In the genomic region with DNA sequence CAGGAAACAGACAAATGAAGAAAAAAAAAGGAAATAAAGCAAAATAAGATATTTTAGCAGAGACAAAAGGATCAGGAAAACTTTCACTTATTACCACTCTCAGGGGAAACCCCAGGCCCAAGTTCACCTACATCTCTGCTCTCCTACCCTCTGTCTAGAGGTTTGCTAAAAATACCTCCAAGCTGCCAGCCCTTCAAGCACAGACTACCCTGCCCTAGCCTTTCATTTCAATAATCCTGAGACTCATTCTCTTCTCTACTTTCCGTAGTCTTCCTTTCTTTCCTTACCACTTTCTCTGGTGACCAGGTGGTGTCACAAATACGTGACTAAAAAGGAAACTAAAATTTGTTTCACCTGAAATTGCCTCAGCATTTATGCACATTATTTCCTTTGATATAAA, we compare ENCODE assay signal across 2 cellular contexts.
TF ChIP-seq lines count a peak whose summit lies in the region.

No MANE protein-coding gene starts in this region.

TF ChIP-seq in WTC11, 78 proteins besides CTCF, POLR2A, EP300 and RAD21:
- TF ChIP-seq FOXP1 (CRISPR knock-in tag; IDR thresholded peaks at IDR 0.05; ENCODE audit: borderline replicate concordance): no peak
- TF ChIP-seq NR1H2 (CRISPR knock-in tag; IDR thresholded peaks at IDR 0.05): no peak
- TF ChIP-seq, protein P1, sequence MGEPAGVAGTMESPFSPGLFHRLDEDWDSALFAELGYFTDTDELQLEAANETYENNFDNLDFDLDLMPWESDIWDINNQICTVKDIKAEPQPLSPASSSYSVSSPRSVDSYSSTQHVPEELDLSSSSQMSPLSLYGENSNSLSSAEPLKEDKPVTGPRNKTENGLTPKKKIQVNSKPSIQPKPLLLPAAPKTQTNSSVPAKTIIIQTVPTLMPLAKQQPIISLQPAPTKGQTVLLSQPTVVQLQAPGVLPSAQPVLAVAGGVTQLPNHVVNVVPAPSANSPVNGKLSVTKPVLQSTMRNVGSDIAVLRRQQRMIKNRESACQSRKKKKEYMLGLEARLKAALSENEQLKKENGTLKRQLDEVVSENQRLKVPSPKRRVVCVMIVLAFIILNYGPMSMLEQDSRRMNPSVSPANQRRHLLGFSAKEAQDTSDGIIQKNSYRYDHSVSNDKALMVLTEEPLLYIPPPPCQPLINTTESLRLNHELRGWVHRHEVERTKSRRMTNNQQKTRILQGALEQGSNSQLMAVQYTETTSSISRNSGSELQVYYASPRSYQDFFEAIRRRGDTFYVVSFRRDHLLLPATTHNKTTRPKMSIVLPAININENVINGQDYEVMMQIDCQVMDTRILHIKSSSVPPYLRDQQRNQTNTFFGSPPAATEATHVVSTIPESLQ (CRISPR knock-in tag; IDR thresholded peaks at IDR 0.05): no peak
- TF ChIP-seq, protein P2, sequence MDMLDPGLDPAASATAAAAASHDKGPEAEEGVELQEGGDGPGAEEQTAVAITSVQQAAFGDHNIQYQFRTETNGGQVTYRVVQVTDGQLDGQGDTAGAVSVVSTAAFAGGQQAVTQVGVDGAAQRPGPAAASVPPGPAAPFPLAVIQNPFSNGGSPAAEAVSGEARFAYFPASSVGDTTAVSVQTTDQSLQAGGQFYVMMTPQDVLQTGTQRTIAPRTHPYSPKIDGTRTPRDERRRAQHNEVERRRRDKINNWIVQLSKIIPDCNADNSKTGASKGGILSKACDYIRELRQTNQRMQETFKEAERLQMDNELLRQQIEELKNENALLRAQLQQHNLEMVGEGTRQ (CRISPR knock-in tag; IDR thresholded peaks at IDR 0.05): no peak
- no peak for TF ChIP-seq ZNF138 (CRISPR knock-in tag; conservative IDR thresholded peaks at IDR 0.05)
- TF ChIP-seq, protein P3, sequence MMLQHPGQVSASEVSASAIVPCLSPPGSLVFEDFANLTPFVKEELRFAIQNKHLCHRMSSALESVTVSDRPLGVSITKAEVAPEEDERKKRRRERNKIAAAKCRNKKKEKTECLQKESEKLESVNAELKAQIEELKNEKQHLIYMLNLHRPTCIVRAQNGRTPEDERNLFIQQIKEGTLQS (CRISPR knock-in tag; conservative IDR thresholded peaks at IDR 0.05): no peak
- no peak for TF ChIP-seq JAZF1 (CRISPR knock-in tag; IDR thresholded peaks at IDR 0.05)
- no peak for TF ChIP-seq TCF7 (CRISPR knock-in tag; IDR thresholded peaks at IDR 0.05; ENCODE audit: low read depth)
- TF ChIP-seq, protein P4, sequence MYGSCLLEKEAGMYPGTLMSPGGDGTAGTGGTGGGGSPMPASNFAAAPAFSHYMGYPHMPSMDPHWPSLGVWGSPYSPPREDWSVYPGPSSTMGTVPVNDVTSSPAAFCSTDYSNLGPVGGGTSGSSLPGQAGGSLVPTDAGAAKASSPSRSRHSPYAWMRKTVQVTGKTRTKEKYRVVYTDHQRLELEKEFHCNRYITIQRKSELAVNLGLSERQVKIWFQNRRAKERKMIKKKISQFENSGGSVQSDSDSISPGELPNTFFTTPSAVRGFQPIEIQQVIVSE (CRISPR knock-in tag; IDR thresholded peaks at IDR 0.05; ENCODE audit: borderline replicate concordance): no peak
- TF ChIP-seq, protein P5, sequence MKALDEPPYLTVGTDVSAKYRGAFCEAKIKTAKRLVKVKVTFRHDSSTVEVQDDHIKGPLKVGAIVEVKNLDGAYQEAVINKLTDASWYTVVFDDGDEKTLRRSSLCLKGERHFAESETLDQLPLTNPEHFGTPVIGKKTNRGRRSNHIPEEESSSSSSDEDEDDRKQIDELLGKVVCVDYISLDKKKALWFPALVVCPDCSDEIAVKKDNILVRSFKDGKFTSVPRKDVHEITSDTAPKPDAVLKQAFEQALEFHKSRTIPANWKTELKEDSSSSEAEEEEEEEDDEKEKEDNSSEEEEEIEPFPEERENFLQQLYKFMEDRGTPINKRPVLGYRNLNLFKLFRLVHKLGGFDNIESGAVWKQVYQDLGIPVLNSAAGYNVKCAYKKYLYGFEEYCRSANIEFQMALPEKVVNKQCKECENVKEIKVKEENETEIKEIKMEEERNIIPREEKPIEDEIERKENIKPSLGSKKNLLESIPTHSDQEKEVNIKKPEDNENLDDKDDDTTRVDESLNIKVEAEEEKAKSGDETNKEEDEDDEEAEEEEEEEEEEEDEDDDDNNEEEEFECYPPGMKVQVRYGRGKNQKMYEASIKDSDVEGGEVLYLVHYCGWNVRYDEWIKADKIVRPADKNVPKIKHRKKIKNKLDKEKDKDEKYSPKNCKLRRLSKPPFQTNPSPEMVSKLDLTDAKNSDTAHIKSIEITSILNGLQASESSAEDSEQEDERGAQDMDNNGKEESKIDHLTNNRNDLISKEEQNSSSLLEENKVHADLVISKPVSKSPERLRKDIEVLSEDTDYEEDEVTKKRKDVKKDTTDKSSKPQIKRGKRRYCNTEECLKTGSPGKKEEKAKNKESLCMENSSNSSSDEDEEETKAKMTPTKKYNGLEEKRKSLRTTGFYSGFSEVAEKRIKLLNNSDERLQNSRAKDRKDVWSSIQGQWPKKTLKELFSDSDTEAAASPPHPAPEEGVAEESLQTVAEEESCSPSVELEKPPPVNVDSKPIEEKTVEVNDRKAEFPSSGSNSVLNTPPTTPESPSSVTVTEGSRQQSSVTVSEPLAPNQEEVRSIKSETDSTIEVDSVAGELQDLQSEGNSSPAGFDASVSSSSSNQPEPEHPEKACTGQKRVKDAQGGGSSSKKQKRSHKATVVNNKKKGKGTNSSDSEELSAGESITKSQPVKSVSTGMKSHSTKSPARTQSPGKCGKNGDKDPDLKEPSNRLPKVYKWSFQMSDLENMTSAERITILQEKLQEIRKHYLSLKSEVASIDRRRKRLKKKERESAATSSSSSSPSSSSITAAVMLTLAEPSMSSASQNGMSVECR (CRISPR knock-in tag; IDR thresholded peaks at IDR 0.05; ENCODE audit: borderline replicate concordance): no peak
- no peak for TF ChIP-seq MXD4 (CRISPR knock-in tag; IDR thresholded peaks at IDR 0.05; ENCODE audit: borderline replicate concordance)
- no peak for TF ChIP-seq CBFB (CRISPR knock-in tag; IDR thresholded peaks at IDR 0.05; ENCODE audit: low read depth)
- TF ChIP-seq ESRRA (CRISPR knock-in tag; IDR thresholded peaks at IDR 0.05; ENCODE audit: borderline replicate concordance): no peak
- no peak for TF ChIP-seq ZNF416 (CRISPR knock-in tag; IDR thresholded peaks at IDR 0.05)
- no peak for TF ChIP-seq GABPB1 (CRISPR knock-in tag; IDR thresholded peaks at IDR 0.05)
- no peak for TF ChIP-seq PRRX2 (CRISPR knock-in tag; IDR thresholded peaks at IDR 0.05)
- TF ChIP-seq, protein P6, sequence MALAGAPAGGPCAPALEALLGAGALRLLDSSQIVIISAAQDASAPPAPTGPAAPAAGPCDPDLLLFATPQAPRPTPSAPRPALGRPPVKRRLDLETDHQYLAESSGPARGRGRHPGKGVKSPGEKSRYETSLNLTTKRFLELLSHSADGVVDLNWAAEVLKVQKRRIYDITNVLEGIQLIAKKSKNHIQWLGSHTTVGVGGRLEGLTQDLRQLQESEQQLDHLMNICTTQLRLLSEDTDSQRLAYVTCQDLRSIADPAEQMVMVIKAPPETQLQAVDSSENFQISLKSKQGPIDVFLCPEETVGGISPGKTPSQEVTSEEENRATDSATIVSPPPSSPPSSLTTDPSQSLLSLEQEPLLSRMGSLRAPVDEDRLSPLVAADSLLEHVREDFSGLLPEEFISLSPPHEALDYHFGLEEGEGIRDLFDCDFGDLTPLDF (CRISPR knock-in tag; IDR thresholded peaks at IDR 0.05): no peak
- no peak for TF ChIP-seq ZNF671 (CRISPR knock-in tag; IDR thresholded peaks at IDR 0.05)
- TF ChIP-seq, protein P7, sequence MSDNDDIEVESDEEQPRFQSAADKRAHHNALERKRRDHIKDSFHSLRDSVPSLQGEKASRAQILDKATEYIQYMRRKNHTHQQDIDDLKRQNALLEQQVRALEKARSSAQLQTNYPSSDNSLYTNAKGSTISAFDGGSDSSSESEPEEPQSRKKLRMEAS (CRISPR knock-in tag; IDR thresholded peaks at IDR 0.05): no peak

TF ChIP-seq in GM23338, 12 proteins besides CTCF, POLR2A, EP300 and RAD21:
- TF ChIP-seq, protein P8, sequence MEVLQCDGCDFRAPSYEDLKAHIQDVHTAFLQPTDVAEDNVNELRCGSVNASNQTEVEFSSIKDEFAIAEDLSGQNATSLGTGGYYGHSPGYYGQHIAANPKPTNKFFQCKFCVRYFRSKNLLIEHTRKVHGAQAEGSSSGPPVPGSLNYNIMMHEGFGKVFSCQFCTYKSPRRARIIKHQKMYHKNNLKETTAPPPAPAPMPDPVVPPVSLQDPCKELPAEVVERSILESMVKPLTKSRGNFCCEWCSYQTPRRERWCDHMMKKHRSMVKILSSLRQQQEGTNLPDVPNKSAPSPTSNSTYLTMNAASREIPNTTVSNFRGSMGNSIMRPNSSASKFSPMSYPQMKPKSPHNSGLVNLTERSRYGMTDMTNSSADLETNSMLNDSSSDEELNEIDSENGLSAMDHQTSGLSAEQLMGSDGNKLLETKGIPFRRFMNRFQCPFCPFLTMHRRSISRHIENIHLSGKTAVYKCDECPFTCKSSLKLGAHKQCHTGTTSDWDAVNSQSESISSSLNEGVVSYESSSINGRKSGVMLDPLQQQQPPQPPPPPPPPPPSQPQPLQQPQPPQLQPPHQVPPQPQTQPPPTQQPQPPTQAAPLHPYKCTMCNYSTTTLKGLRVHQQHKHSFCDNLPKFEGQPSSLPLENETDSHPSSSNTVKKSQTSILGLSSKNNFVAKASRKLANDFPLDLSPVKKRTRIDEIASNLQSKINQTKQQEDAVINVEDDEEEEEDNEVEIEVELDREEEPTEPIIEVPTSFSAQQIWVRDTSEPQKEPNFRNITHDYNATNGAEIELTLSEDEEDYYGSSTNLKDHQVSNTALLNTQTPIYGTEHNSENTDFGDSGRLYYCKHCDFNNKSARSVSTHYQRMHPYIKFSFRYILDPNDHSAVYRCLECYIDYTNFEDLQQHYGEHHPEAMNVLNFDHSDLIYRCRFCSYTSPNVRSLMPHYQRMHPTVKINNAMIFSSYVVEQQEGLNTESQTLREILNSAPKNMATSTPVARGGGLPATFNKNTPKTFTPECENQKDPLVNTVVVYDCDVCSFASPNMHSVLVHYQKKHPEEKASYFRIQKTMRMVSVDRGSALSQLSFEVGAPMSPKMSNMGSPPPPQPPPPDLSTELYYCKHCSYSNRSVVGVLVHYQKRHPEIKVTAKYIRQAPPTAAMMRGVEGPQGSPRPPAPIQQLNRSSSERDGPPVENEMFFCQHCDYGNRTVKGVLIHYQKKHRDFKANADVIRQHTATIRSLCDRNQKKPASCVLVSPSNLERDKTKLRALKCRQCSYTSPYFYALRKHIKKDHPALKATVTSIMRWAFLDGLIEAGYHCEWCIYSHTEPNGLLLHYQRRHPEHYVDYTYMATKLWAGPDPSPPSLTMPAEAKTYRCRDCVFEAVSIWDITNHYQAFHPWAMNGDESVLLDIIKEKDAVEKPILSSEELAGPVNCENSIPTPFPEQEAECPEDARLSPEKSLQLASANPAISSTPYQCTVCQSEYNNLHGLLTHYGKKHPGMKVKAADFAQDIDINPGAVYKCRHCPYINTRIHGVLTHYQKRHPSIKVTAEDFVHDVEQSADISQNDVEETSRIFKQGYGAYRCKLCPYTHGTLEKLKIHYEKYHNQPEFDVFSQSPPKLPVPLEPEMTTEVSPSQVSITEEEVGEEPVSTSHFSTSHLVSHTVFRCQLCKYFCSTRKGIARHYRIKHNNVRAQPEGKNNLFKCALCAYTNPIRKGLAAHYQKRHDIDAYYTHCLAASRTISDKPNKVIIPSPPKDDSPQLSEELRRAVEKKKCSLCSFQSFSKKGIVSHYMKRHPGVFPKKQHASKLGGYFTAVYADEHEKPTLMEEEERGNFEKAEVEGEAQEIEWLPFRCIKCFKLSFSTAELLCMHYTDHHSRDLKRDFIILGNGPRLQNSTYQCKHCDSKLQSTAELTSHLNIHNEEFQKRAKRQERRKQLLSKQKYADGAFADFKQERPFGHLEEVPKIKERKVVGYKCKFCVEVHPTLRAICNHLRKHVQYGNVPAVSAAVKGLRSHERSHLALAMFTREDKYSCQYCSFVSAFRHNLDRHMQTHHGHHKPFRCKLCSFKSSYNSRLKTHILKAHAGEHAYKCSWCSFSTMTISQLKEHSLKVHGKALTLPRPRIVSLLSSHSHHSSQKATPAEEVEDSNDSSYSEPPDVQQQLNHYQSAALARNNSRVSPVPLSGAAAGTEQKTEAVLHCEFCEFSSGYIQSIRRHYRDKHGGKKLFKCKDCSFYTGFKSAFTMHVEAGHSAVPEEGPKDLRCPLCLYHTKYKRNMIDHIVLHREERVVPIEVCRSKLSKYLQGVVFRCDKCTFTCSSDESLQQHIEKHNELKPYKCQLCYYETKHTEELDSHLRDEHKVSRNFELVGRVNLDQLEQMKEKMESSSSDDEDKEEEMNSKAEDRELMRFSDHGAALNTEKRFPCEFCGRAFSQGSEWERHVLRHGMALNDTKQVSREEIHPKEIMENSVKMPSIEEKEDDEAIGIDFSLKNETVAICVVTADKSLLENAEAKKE (CRISPR knock-in tag; IDR thresholded peaks at IDR 0.05): no peak
- TF ChIP-seq, protein P9, sequence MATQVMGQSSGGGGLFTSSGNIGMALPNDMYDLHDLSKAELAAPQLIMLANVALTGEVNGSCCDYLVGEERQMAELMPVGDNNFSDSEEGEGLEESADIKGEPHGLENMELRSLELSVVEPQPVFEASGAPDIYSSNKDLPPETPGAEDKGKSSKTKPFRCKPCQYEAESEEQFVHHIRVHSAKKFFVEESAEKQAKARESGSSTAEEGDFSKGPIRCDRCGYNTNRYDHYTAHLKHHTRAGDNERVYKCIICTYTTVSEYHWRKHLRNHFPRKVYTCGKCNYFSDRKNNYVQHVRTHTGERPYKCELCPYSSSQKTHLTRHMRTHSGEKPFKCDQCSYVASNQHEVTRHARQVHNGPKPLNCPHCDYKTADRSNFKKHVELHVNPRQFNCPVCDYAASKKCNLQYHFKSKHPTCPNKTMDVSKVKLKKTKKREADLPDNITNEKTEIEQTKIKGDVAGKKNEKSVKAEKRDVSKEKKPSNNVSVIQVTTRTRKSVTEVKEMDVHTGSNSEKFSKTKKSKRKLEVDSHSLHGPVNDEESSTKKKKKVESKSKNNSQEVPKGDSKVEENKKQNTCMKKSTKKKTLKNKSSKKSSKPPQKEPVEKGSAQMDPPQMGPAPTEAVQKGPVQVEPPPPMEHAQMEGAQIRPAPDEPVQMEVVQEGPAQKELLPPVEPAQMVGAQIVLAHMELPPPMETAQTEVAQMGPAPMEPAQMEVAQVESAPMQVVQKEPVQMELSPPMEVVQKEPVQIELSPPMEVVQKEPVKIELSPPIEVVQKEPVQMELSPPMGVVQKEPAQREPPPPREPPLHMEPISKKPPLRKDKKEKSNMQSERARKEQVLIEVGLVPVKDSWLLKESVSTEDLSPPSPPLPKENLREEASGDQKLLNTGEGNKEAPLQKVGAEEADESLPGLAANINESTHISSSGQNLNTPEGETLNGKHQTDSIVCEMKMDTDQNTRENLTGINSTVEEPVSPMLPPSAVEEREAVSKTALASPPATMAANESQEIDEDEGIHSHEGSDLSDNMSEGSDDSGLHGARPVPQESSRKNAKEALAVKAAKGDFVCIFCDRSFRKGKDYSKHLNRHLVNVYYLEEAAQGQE (IDR thresholded peaks at IDR 0.05; ENCODE audit: unreplicated experiment): no peak
- TF ChIP-seq POLR2AphosphoS5 (IDR thresholded peaks at IDR 0.05; ENCODE audit: low read depth): no peak
- TF ChIP-seq, protein P10, sequence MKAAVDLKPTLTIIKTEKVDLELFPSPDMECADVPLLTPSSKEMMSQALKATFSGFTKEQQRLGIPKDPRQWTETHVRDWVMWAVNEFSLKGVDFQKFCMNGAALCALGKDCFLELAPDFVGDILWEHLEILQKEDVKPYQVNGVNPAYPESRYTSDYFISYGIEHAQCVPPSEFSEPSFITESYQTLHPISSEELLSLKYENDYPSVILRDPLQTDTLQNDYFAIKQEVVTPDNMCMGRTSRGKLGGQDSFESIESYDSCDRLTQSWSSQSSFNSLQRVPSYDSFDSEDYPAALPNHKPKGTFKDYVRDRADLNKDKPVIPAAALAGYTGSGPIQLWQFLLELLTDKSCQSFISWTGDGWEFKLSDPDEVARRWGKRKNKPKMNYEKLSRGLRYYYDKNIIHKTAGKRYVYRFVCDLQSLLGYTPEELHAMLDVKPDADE (IDR thresholded peaks at IDR 0.05): no peak
- TF ChIP-seq CREB1 (CRISPR knock-in tag; IDR thresholded peaks at IDR 0.05; ENCODE audit: low read depth): no peak
- TF ChIP-seq STAT1 (IDR thresholded peaks at IDR 0.05; ENCODE audit: unreplicated experiment): no peak
- TF ChIP-seq EZH2phosphoT487 (IDR thresholded peaks at IDR 0.05; ENCODE audit: unreplicated experiment): no peak
- no peak for TF ChIP-seq EZH2 (IDR thresholded peaks at IDR 0.05; ENCODE audit: low read depth, unreplicated experiment)
- no peak for TF ChIP-seq NANOG (IDR thresholded peaks at IDR 0.05; ENCODE audit: borderline replicate concordance)
- TF ChIP-seq JUNB (IDR thresholded peaks at IDR 0.05; ENCODE audit: unreplicated experiment): no peak
- no peak for TF ChIP-seq ZNF331 (CRISPR knock-in tag; IDR thresholded peaks at IDR 0.05; ENCODE audit: low read depth)
- no peak for TF ChIP-seq ZNF114 (CRISPR knock-in tag; IDR thresholded peaks at IDR 0.05)
